8 cellular contexts compared by ENCODE assay signal in the genomic region with DNA sequence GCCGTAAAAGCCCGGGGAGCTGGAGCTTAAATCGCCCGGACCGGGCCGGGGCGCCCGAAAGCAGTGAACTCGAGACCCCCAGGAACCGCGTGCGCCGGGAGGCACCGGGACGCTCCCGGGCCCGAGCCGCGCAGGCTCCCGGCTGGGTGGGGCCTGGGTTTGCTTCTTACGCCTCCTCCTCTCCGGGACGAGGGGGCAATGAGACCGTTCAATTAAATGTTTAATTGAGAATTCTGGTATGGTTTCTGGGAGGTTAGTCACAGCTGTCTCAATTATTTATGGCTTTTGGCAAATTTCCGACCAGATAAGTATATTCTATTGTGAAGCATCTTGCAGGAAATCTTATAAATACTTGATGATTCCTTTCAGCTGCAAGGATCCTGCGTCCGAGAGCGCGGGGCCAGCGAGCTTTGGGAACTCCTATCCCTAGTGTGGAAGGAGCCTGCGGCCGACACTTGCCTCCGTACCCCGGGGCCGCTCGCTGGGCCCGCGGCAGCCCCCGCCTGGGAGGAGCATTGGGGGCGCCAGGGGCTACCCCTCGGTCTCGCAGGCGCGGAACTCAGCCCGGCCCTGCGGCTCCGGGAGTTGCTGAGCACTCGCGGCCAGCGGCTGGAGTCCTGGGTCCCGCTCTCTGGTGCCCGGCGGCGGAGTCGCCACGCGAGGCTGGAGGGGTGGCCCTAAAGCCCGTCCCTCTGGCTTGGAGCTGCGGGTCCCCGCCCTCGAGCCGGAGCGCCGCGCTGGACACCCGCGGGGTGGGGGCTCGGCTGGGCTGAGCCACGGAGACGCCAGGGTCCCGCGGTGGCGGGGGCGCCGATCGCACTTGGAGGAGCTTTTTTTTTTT. TPM values are rescaled to one million over a fixed set of nuclear protein-coding genes. Genes with fewer than 3 reads are reported as not detected.
DNase-seq lines count a peak whose midpoint lies in the region; ATAC-seq and TF ChIP-seq lines count a peak whose summit lies in the region.

No MANE protein-coding gene starts in this region.

- ATAC-seq in left ventricle myocardium superior (peak; percentile 26), HG02642 (IDR thresholded peaks at IDR 0.05; ENCODE audit: poor library complexity, unreplicated experiment) (no peak)

- no peaks in the 10 kb centered on the region for H3K36me3 ChIP-seq in Peyer's patch

- no peak for TF ChIP-seq CTCF in GM12864 (IDR thresholded peaks at IDR 0.05; ENCODE audit: low read depth, low read length, missing control alignments)
- TF ChIP-seq CTCF in Peyer's patch (IDR thresholded peaks at IDR 0.05) = no peak
- TF ChIP-seq CTCF in retinal pigment epithelial cell (conservative IDR thresholded peaks at IDR 0.05; ENCODE audit: low read depth, low read length) = no peak

- DNase-seq in GM12864 (ENCODE audit: low read depth) (no peak), Peyer's patch (no peak), left ventricle myocardium superior (no peak), retinal pigment epithelial cell (ENCODE audit: low read depth) (no peak), AG08395 (ENCODE audit: low spot score) (no peak), cerebellar nuclear complex (lab: John Stamatoyannopoulos, UW) (no peak), medulla oblongata (ENCODE audit: extremely low spot score) (no peak)

- H3K4me1 ChIP-seq in Peyer's patch = peaks cover 0 to 34% (median 24%) of the 10 kb centered on the region in 4 donors

- peaks cover 0 to 9% (median 0%) of the 10 kb centered on the region in 4 donors for H3K9me3 ChIP-seq in Peyer's patch

- TF ChIP-seq POLR2A in Peyer's patch (IDR thresholded peaks at IDR 0.05) = no peak

- H3K4me3 ChIP-seq in GM12864 (ENCODE audit: low read depth, low read length) (peak overlapping the region; percentile 64), Peyer's patch (peak overlapping the region; percentile 26 to 57 (median 51)), retinal pigment epithelial cell (ENCODE audit: low read length) (peak overlapping the region; percentile 16)

- intact Hi-C loops in left ventricle myocardium superior (cut with micrococcal nuclease) = no loop called here

- peaks cover 0 to 41% of the 10 kb centered on the region in 2 donors for H3K27me3 ChIP-seq in Peyer's patch

- peak overlapping the region; percentile 9 to 63 (median 36) for H3K27ac ChIP-seq in Peyer's patch

RNA-seq across cellular contexts. Expression of a gene that starts 10.3 kb away (rescaled TPM):
- total RNA-seq in Peyer's patch = 10 to 100 TPM in 1 of 4 donors, under 1 TPM in 1, not detected in 2; 0.67 to 11.6 TPM
- total RNA-seq in left ventricle myocardium superior = not detected

RNA-seq across cellular contexts. Expression of a gene that starts 35.6 kb away (rescaled TPM):
- total RNA-seq in Peyer's patch = 100 to 1,000 TPM; 110 to 175 (median 163) TPM
- total RNA-seq in left ventricle myocardium superior = 497 TPM
